1 cellular context compared by ENCODE assay signal in the genomic region with DNA sequence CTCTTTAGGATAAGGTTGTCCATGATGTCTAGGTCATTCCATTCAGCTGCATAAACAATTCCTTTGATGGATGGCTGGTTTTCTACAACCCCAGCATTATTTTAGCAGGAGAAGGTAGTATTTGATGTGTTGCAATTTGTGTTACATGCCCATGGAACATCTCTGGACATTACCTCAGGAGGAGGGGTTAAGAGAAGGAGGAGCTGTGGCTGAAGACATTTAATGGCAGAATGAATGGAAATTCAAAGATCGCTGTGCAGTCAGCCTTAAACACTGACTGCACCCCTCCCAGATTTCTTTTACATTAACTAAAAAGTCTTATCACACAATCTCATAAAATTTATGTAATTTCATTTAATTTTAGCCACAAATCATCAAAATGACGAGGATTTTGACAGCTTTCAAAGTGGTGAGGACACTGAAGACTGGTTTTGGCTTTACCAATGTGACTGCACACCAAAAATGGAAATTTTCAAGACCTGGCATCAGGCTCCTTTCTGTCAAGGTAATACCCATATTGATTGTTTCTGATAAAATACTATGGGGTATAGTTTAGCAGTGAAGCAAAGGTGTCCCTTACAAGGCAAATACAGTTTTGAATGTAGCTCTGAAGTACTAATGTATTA.
TF ChIP-seq lines count a peak whose summit lies in the region.

TSS of gene CPS1 (plus strand) at position 245 of the 626 bp plus-strand sequence. CDS start at position 380, 135 bp downstream.

TF ChIP-seq in endothelial cell of umbilical vein, 7 proteins besides CTCF, POLR2A, EP300 and RAD21 (continued from another document):
- TF ChIP-seq FOS (IDR thresholded peaks at IDR 0.05; ENCODE audit: borderline replicate concordance, insufficient read depth, low read length) (no peak), GATA2 (IDR thresholded peaks at IDR 0.05; ENCODE audit: insufficient read depth, insufficient read length, low read depth, low read length) (no peak), MYC (IDR thresholded peaks at IDR 0.05; ENCODE audit: low read depth, low read length) (no peak), EZH2 (IDR thresholded peaks at IDR 0.05; ENCODE audit: borderline replicate concordance, low read depth, low read length, severe bottlenecking) (no peak), POLR2AphosphoS5 (IDR thresholded peaks at IDR 0.05; ENCODE audit: insufficient read depth, low read depth, low read length) (no peak)
